2 cellular contexts compared by ENCODE assay signal in genomic region chr13:66483712-66484111, GRCh38.
A peak's percentile ranks its signal among the peaks of the same experiment; 100 is the strongest.
TF ChIP-seq lines count a peak whose summit lies in the region.

No MANE protein-coding gene starts in this region.

TF ChIP-seq in HepG2, 621 proteins besides CTCF, POLR2A, EP300 and RAD21 (continues in another document):
- TF ChIP-seq SNAPC4 (CRISPR knock-in tag; IDR thresholded peaks at IDR 0.05) = no peak
- TF ChIP-seq ZBTB25 (CRISPR knock-in tag; IDR thresholded peaks at IDR 0.05) = no peak
- no peak for TF ChIP-seq ZNF251 (CRISPR knock-in tag; IDR thresholded peaks at IDR 0.05)
- TF ChIP-seq PRDM15 (CRISPR knock-in tag; IDR thresholded peaks at IDR 0.05) = no peak
- no peak for TF ChIP-seq ATF1 (CRISPR knock-in tag; IDR thresholded peaks at IDR 0.05)
- TF ChIP-seq FOXP1 (IDR thresholded peaks at IDR 0.05) = no peak
- no peak for TF ChIP-seq FOXP1 (CRISPR knock-in tag; IDR thresholded peaks at IDR 0.05)
- no peak for TF ChIP-seq CBFB (CRISPR knock-in tag; IDR thresholded peaks at IDR 0.05)
- TF ChIP-seq ZBTB20 (CRISPR knock-in tag; IDR thresholded peaks at IDR 0.05; ENCODE audit: borderline replicate concordance, low read depth) = no peak
- no peak for TF ChIP-seq ZBTB2 (CRISPR knock-in tag; IDR thresholded peaks at IDR 0.05; ENCODE audit: low read depth)
- no peak for TF ChIP-seq ZNF513 (CRISPR knock-in tag; conservative IDR thresholded peaks at IDR 0.05)
- TF ChIP-seq ASH2L (IDR thresholded peaks at IDR 0.05; ENCODE audit: insufficient read length, low read depth, low read length) = no peak
- no peak for TF ChIP-seq POLR2AphosphoS5 (IDR thresholded peaks at IDR 0.05; ENCODE audit: low read depth, low read length)

TF ChIP-seq in K562, 482 proteins besides CTCF, POLR2A, EP300 and RAD21:
- no peak for TF ChIP-seq E4F1 (CRISPR knock-in tag; IDR thresholded peaks at IDR 0.05; ENCODE audit: borderline replicate concordance)
- TF ChIP-seq KLF13 (tag; IDR thresholded peaks at IDR 0.05; ENCODE audit: borderline replicate concordance, low read depth) = 0 out of 2 replicates have a peak, but pooled peaks have one; percentile 60
- no peak for TF ChIP-seq NR0B1 (IDR thresholded peaks at IDR 0.05; ENCODE audit: partially characterized antibody)
- TF ChIP-seq GATA2 (CRISPR knock-in tag; IDR thresholded peaks at IDR 0.05) = no peak
